ENCODE assay signal across 25 cellular contexts in the genomic region with DNA sequence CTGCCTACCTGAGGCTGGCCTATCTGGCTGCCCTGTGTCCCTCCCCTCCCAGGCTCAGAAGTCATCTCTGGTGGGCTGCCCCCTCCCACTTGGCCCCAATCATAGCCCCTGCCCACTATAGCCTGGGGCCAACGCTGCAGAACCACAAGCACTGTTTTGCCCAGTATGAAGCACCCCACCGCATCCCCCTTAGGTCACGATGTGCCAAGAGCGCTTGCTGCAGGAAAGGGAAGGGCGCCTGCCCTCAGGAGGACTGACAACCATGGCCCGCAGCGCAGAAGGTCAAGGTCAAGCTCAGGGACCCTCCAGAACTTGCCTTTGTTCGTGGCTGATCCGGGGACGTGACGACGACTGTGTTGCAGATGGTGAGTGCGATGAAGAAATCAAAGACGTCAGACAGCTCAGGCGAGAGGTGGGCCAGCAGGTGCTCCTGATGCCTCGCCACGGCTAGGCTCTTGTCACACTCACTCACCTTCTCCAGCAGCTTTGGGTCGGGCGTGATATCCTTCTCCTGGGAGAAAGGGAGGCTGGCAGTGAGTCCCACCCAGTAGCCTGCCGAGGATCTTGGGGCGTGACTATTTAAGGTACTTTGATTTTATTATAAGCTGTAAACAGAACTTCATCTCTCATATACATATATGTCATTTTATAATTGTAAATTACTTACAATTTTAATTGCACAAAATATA.
"Had no signal": no experiment of that assay in that cellular context is flagged by ENCODE, and none has a peak within 500 bp of the region (broad histone marks: within the 10 kb centered on the region; RNA-seq: fewer than 3 reads in every experiment).

No MANE protein-coding gene starts in this region.

- H3K36me3 ChIP-seq: breast epithelium, gastrocnemius medialis, pancreas had no signal

- DNase-seq: activated B cell treated with CpG ODN at 0.5 μM for 24 hours; activated CD4-positive, alpha-beta T cell treated with anti-CD3 and anti-CD28 coated beads for 36 hours; activated CD8-positive, alpha-beta memory T cell treated with anti-CD3 and anti-CD28 coated beads, Interleukin-2, amount 10 ng/mL, durations not matched to agents 7 days and 5 days; activated CD8-positive, alpha-beta T cell treated with anti-CD3 and anti-CD28 coated beads, Interleukin-2, amount 10 ng/mL, durations not matched to agents 7 days and 5 days; activated effector memory CD4-positive, alpha-beta T cell treated with Interleukin-2 at 50 U/mL for 16 hours; activated naive CD4-positive, alpha-beta T cell treated with anti-CD3 and anti-CD28 coated beads, Interleukin-2, amount 50 U/mL, for 16 hours; activated naive CD8-positive, alpha-beta T cell treated with anti-CD3 and anti-CD28 coated beads, Interleukin-2, amount 50 U/mL, for 24 hours; amygdala; dermis blood vessel endothelial cell; effector CD4-positive, alpha-beta T cell; gastrocnemius medialis; glutamatergic neuron; left cardiac atrium; left ventricle myocardium superior; mammary epithelial cell; naive B cell; nephron progenitor cell; right cardiac atrium; stimulated activated CD4-positive, alpha-beta T cell treated with anti-CD3 and anti-CD28 coated beads, Interleukin-2, amount 100 ng/mL, for 48 hours; stimulated activated naive CD4-positive, alpha-beta T cell treated with Interleukin-2 at 50 U/mL for 16 hours; T-cell had no signal

- H3K4me1 ChIP-seq: breast epithelium, gastrocnemius medialis, pancreas, upper lobe of left lung had no signal

- H3K27ac ChIP-seq: breast epithelium, epithelial cell of prostate, gastrocnemius medialis, pancreas, upper lobe of left lung had no signal

- H3K9me3 ChIP-seq: breast epithelium, gastrocnemius medialis, pancreas, upper lobe of left lung had no signal

- H3K27me3 ChIP-seq: breast epithelium, gastrocnemius medialis, pancreas, upper lobe of left lung had no signal

- H3K4me3 ChIP-seq: breast epithelium, gastrocnemius medialis, pancreas, upper lobe of left lung had no signal
